In genomic region chr20:37347347-37347823, GRCh38 we compare ENCODE assay signal across 10 cellular contexts. TPM values are rescaled to one million over a fixed set of nuclear protein-coding genes. Genes with fewer than 3 reads are reported as not detected.
DNase-seq lines count a peak whose midpoint lies in the region; ATAC-seq and TF ChIP-seq lines count a peak whose summit lies in the region.
"Had no signal": no experiment of that assay in that cellular context is flagged by ENCODE, and none has a peak within 500 bp of the region (broad histone marks: within the 10 kb centered on the region; RNA-seq: fewer than 3 reads in every experiment).

No MANE protein-coding gene starts in this region.

- peaks cover 5% of the 10 kb centered on the region; the same call in 1 of the 2 replicates for H3K4me1 ChIP-seq in GM23338 (ENCODE audit: insufficient read depth)
- H3K4me1 ChIP-seq in naive thymus-derived CD4-positive, alpha-beta T cell (ENCODE audit: control insufficient read depth in 2 of 2, insufficient read depth in 2 of 2, low read length in 2 of 2), result peaks cover 0 to 5% of the 10 kb centered on the region in 2 donors
- H3K4me1 ChIP-seq in mucosa of descending colon (ENCODE audit: low read depth), result peaks cover 24% of the 10 kb centered on the region

- peak overlapping the region; percentile 78; the same call in 1 of the 2 replicates for H3K4me2 ChIP-seq in GM23338

- H3K4me3 ChIP-seq in AG04449 (ENCODE audit: low read depth, low read length), result peak overlapping the region; percentile 65
- H3K4me3 ChIP-seq in GM23338, result peak overlapping the region; percentile 67
- H3K4me3 ChIP-seq in naive thymus-derived CD4-positive, alpha-beta T cell (ENCODE audit: low read length), result no peak overlapping the region
- H3K4me3 ChIP-seq in mucosa of descending colon, result no peak overlapping the region

- TF ChIP-seq CTCF in AG04449 (IDR thresholded peaks at IDR 0.05; ENCODE audit: insufficient read depth, low read length, missing control alignments), result no peak
- no peak for TF ChIP-seq CTCF in GM23338 (conservative IDR thresholded peaks at IDR 0.05; ENCODE audit: low read depth in 2 of 2)
- no peak for TF ChIP-seq CTCF in MCF 10A (IDR thresholded peaks at IDR 0.05; ENCODE audit: unreplicated experiment)
- no peak for TF ChIP-seq CTCF in mucosa of descending colon (IDR thresholded peaks at IDR 0.05)

- H2AFZ ChIP-seq in GM23338, result no peak overlapping the region

- CTCF ChIA-PET in AG04449 (lab: Yijun Ruan, JAX), result interaction anchor here (0.9 to 1.9 kb wide), 2 partner anchors 65 to 71 kb away, joined by 3 to 7 read pairs; no protein-coding TSS in a partner anchor
- CTCF ChIA-PET in MCF 10A (lab: Yijun Ruan, JAX), result interaction anchor here (0.7 to 3.0 kb wide), 9 partner anchors 12 to 683 kb away, joined by 3 to 10 read pairs (median 3); no protein-coding TSS in a partner anchor
- CTCF ChIA-PET in naive thymus-derived CD4-positive, alpha-beta T cell (lab: Charles Lee), result no interaction called here

- no peaks in the 10 kb centered on the region for H3K9me2 ChIP-seq in GM23338 (ENCODE audit: insufficient read depth)

- H3K4me3 Mint-ChIP-seq in GM23338 (peak overlapping the region; percentile 66), MCF 10A (ENCODE audit: unreplicated experiment) (peak overlapping the region; percentile 75)
- H3K4me3 Mint-ChIP-seq in naive thymus-derived CD4-positive, alpha-beta T cell, result peak overlapping the region; percentile 30 to 73 (median 52)

- POLR2A ChIA-PET in AG04449 (lab: Yijun Ruan, JAX) (no interaction called here), MCF 10A (lab: Yijun Ruan, JAX) (interaction anchor here (0.7 to 5.2 kb wide), 8 partner anchors 9 to 180 kb away, joined by 3 to 30 read pairs (median 4); partner anchors contain the start of genes BLCAP and MANBAL)
- POLR2A ChIA-PET in naive thymus-derived CD4-positive, alpha-beta T cell (lab: Charles Lee), result no interaction called here

- H3K36me3 Mint-ChIP-seq in GM23338 (ENCODE audit: low read depth) (peaks cover 12% of the 10 kb centered on the region; the same call in 2 of the 3 replicates), MCF 10A (ENCODE audit: insufficient read depth, unreplicated experiment) (peaks cover 5% of the 10 kb centered on the region)
- H3K36me3 Mint-ChIP-seq in naive thymus-derived CD4-positive, alpha-beta T cell, result no peaks in the 10 kb centered on the region

- no peaks in the 10 kb centered on the region for H3F3A ChIP-seq in GM23338 (replicated peaks; ENCODE audit: low read depth)

- intact Hi-C loops in MCF 10A (cut with micrococcal nuclease), result loop anchor here (2.0 kb wide), 1 partner anchor 53 kb away; no protein-coding TSS in a partner anchor
- intact Hi-C loops in naive thymus-derived CD4-positive, alpha-beta T cell (cut with micrococcal nuclease), result loop anchor here in 1 of 2 donors (5.0 kb wide), 2 partner anchors 35 to 60 kb away; partner anchors contain the start of gene MANBAL
- intact Hi-C loops in mucosa of descending colon (cut with DNase I, micrococcal nuclease), result no loop called here

- H4K20me1 ChIP-seq in GM23338 (replicated peaks; ENCODE audit: insufficient read depth), result peaks cover 12% of the 10 kb centered on the region

- H3K9me3 Mint-ChIP-seq in GM23338 (no peaks in the 10 kb centered on the region), MCF 10A (ENCODE audit: unreplicated experiment) (no peaks in the 10 kb centered on the region)
- no peaks in the 10 kb centered on the region for H3K9me3 Mint-ChIP-seq in naive thymus-derived CD4-positive, alpha-beta T cell

- H3K27me3 Mint-ChIP-seq in GM23338 (ENCODE audit: insufficient read depth, low read depth, poor library complexity) (peaks cover 17% of the 10 kb centered on the region), MCF 10A (ENCODE audit: insufficient read depth, unreplicated experiment) (no peaks in the 10 kb centered on the region)
- peaks cover 0 to 1% (median 0%) of the 10 kb centered on the region in 5 donors for H3K27me3 Mint-ChIP-seq in naive thymus-derived CD4-positive, alpha-beta T cell

- no peak overlapping the region for H3K27ac ChIP-seq in GM23338 (ENCODE audit: low read depth)
- no peak overlapping the region for H3K27ac ChIP-seq in naive thymus-derived CD4-positive, alpha-beta T cell (ENCODE audit: low read depth, low read length)
- H3K27ac ChIP-seq: SJCRH30 had no signal

- no peaks in the 10 kb centered on the region for H3K36me3 ChIP-seq in GM23338 (ENCODE audit: insufficient read depth)
- H3K36me3 ChIP-seq in naive thymus-derived CD4-positive, alpha-beta T cell (ENCODE audit: control insufficient read depth in 2 of 3, insufficient read depth in 3 of 3, low read length in 3 of 3), result no peaks in the 10 kb centered on the region
- H3K36me3 ChIP-seq in mucosa of descending colon (ENCODE audit: low read depth), result no peaks in the 10 kb centered on the region
- H3K36me3 ChIP-seq: SJCRH30 had no signal

- H3K4me1 Mint-ChIP-seq in GM23338 (peaks cover 24% of the 10 kb centered on the region), MCF 10A (ENCODE audit: insufficient read depth, unreplicated experiment) (peaks cover 25% of the 10 kb centered on the region)
- H3K4me1 Mint-ChIP-seq in naive thymus-derived CD4-positive, alpha-beta T cell, result peaks cover 0 to 24% (median 13%) of the 10 kb centered on the region in 7 donors

- BruUV-seq in MCF 10A (replicated peaks; lab: Mats Ljungman, UMichigan), result TSS peak; percentile 58

- H3K27ac Mint-ChIP-seq in GM23338, result no peak overlapping the region
- peak overlapping the region; percentile 72 for H3K27ac Mint-ChIP-seq in MCF 10A (ENCODE audit: low read depth, unreplicated experiment)
- peak overlapping the region in 1 of 9 donors; percentile 14 for H3K27ac Mint-ChIP-seq in naive thymus-derived CD4-positive, alpha-beta T cell

- ATAC-seq in GM23338 (no peak), GM19035 (IDR thresholded peaks at IDR 0.05; ENCODE audit: unreplicated experiment) (no peak), mucosa of descending colon (no peak)
- ATAC-seq in naive thymus-derived CD4-positive, alpha-beta T cell, result no peak

- DNase-seq in AG04449 (ENCODE audit: low read depth, low spot score), result no peak
- no peak for DNase-seq in GM23338 (ENCODE audit: low spot score)
- DNase-seq in MCF 10A (ENCODE audit: unreplicated experiment), result no peak
- DNase-seq in naive thymus-derived CD4-positive, alpha-beta T cell, result no peak
- DNase-seq in NCI-H1105 treated with DMSO at 0.1 percent for 48 hours (lab: John Stamatoyannopoulos, UW), result no peak
- no peak for DNase-seq in mucosa of descending colon
- DNase-seq in Kasumi-1 (lab: John Stamatoyannopoulos, UW), result no peak
- DNase-seq: GDM1, SJCRH30 had no signal

- no peaks in the 10 kb centered on the region for H3K9me3 ChIP-seq in naive thymus-derived CD4-positive, alpha-beta T cell (ENCODE audit: control insufficient read depth in 2 of 3, low read length in 3 of 3)
- no peaks in the 10 kb centered on the region for H3K9me3 ChIP-seq in mucosa of descending colon
- H3K9me3 ChIP-seq: SJCRH30 had no signal

- no peaks in the 10 kb centered on the region for H3K27me3 ChIP-seq in GM23338 (ENCODE audit: insufficient read depth)
- no peaks in the 10 kb centered on the region for H3K27me3 ChIP-seq in naive thymus-derived CD4-positive, alpha-beta T cell (ENCODE audit: control insufficient read depth in 2 of 2, insufficient read depth in 2 of 2, low read length in 2 of 2)
- H3K27me3 ChIP-seq: SJCRH30 had no signal

- peaks cover 56% of the 10 kb centered on the region for H3K79me2 ChIP-seq in GM23338 (replicated peaks; ENCODE audit: insufficient read depth)

TF ChIP-seq in GM23338, 12 proteins besides CTCF, POLR2A, EP300 and RAD21:
- TF ChIP-seq NANOG (IDR thresholded peaks at IDR 0.05; ENCODE audit: borderline replicate concordance) (no peak), JUNB (IDR thresholded peaks at IDR 0.05; ENCODE audit: unreplicated experiment) (no peak), EZH2 (IDR thresholded peaks at IDR 0.05; ENCODE audit: low read depth, unreplicated experiment) (no peak), REST (IDR thresholded peaks at IDR 0.05; ENCODE audit: unreplicated experiment) (no peak), ZNF331 (CRISPR knock-in tag; IDR thresholded peaks at IDR 0.05; ENCODE audit: low read depth) (no peak), CREB1 (CRISPR knock-in tag; IDR thresholded peaks at IDR 0.05; ENCODE audit: low read depth) (no peak)

RNA-seq across cellular contexts. Expression of gene SRC, which starts 1.4 kb away (rescaled TPM):
- total RNA-seq in GM23338 (2014; rRNA removed; shearing (Covaris generic)), result 25.9 and 34.6 TPM in 2 replicates
- 7.1 and 8.0 TPM in 2 replicates for polyA plus RNA-seq in GM23338 (2016; fragmentation: Nextera tagmentation; extraction: Ambion mirVana)
- total RNA-seq in MCF 10A (2022) (28.1 and 29.5 TPM in 2 replicates), mucosa of descending colon (100 to 1,000 TPM; 111 to 155 (median 132) TPM)
- 10 to 100 TPM in 1 of 5 experiments, 1 to 10 TPM in 4; 2.8 to 26.6 (median 4.4) TPM for total RNA-seq in naive thymus-derived CD4-positive, alpha-beta T cell
- polyA plus RNA-seq in naive thymus-derived CD4-positive, alpha-beta T cell, result under 1 TPM; 0.63 to 0.82 TPM

RNA-seq across cellular contexts. Expression of gene MANBAL, which starts 57.9 kb away (rescaled TPM):
- 28.4 and 31.7 TPM in 2 replicates for total RNA-seq in GM23338 (2014; rRNA removed; shearing (Covaris generic))
- 44.2 and 48.1 TPM in 2 replicates for polyA plus RNA-seq in GM23338 (2016; fragmentation: Nextera tagmentation; extraction: Ambion mirVana)
- 46.0 and 56.5 TPM in 2 replicates for total RNA-seq in MCF 10A (2022)
- 10 to 100 TPM in 3 of 5 experiments, 1 to 10 TPM in 2; 4.2 to 12.3 (median 11.5) TPM for total RNA-seq in naive thymus-derived CD4-positive, alpha-beta T cell
- polyA plus RNA-seq in naive thymus-derived CD4-positive, alpha-beta T cell, result 10 to 100 TPM; 21.2 to 28.4 TPM
- total RNA-seq in mucosa of descending colon, result 10 to 100 TPM; 38.3 to 49.2 (median 43.2) TPM

Comparison
In these comparisons a context has a peak if more than half of its experiments do, and no peak if none do; other contexts are left out.
1. H3K4me3 ChIP-seq: peak in AG04449 (single experiment) and GM23338 (single experiment); none in naive thymus-derived CD4-positive, alpha-beta T cell (single experiment) and mucosa of descending colon (single experiment).
2. Peak in every context shown above with its lines, with median percentiles within 50 percentile points of each other: H3K4me3 Mint-ChIP-seq.